In the genomic region with DNA sequence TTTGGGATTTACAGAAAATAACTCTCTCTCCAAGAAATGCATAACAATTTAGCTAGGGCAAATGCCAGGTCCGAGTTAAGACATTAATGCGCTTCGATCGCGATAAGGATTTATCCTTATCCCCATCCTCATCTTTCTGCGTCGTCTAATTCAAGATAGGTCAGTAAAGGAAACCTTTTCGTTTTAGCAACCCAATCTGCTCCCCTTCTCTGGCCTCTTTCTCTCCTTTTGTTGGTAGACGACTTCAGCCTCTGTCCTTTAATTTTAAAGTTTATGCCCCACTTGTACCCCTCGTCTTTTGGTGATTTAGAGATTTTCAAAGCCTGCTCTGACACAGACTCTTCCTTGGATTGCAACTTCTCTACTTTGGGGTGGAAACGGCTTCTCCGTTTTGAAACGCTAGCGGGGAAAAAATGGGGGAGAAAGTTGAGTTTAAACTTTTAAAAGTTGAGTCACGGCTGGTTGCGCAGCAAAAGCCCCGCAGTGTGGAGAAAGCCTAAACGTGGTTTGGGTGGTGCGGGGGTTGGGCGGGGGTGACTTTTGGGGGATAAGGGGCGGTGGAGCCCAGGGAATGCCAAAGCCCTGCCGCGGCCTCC, we compare ENCODE assay signal across 8 cellular contexts. TPM values are rescaled to one million over a fixed set of nuclear protein-coding genes. Genes with fewer than 3 reads are reported as not detected.
DNase-seq lines count a peak whose midpoint lies in the region; ATAC-seq and TF ChIP-seq lines count a peak whose summit lies in the region.

No MANE protein-coding gene starts in this region.

- peak overlapping the region; percentile 43 to 93 (median 78) for H3K27ac ChIP-seq in heart left ventricle
- H3K27ac ChIP-seq in breast epithelium = peak overlapping the region; percentile 92
- peak overlapping the region; percentile 7 to 52 for H3K27ac ChIP-seq in mucosa of rectum (ENCODE audit: low read depth in 2 of 2, low read length in 2 of 2)
- peak overlapping the region; percentile 91 for H3K27ac ChIP-seq in urinary bladder (ENCODE audit: low read depth)

- peaks cover 0 to 38% (median 0%) of the 10 kb centered on the region in 9 donors for H3K27me3 ChIP-seq in heart left ventricle
- H3K27me3 ChIP-seq in breast epithelium = no peaks in the 10 kb centered on the region
- H3K27me3 ChIP-seq in mucosa of rectum (ENCODE audit: control insufficient read depth in 2 of 2, insufficient read depth in 2 of 2, low read length in 2 of 2) = peaks cover 32% of the 10 kb centered on the region in 2 donors

- 32 to 43% (median 37%) methylated on average over 19 to 23 of the region's 23 CpGs for WGBS in heart left ventricle, 4 donors
- WGBS in urinary bladder = 14% methylated on average over 23 of the region's 23 CpGs

- DNase-seq in heart left ventricle (no peak), left cardiac atrium (no peak), breast epithelium (ENCODE audit: low spot score in 2 of 2) (no peak), OCI-M2 (lab: John Stamatoyannopoulos, UW; ENCODE audit: unreplicated experiment) (no peak)
- no peak for DNase-seq in stimulated activated CD4-positive, alpha-beta T cell treated with anti-CD3 and anti-CD28 coated beads, Interleukin-4, amount 100 ng/mL, for 24 hours

- H3K4me3 ChIP-seq in heart left ventricle = peak overlapping the region; percentile 66 to 86 (median 80)
- peak overlapping the region; percentile 78 to 82 (median 79) for H3K4me3 ChIP-seq in breast epithelium
- peak overlapping the region in 1 of 2 donors; percentile 49 for H3K4me3 ChIP-seq in mucosa of rectum (ENCODE audit: low read length in 2 of 2)
- peak overlapping the region; percentile 88 for H3K4me3 ChIP-seq in urinary bladder (ENCODE audit: low read depth, low read length)

- TF ChIP-seq POLR2A in heart left ventricle (IDR thresholded peaks at IDR 0.05) (no peak), breast epithelium (IDR thresholded peaks at IDR 0.05) (no peak)

- intact Hi-C loops in heart left ventricle (cut with DNase I) (loop anchor here in 8 of 10 donors (2.0 to 10.0 kb wide), 10 partner anchors 61 to 99 kb away; partner anchors contain the start of gene NUDT6 (in 3 of the 8)), left cardiac atrium (cut with DNase I) (no loop called here), breast epithelium (cut with DNase I; ENCODE audit: low total_unique reads) (no loop called here)

- no peak for ATAC-seq in heart left ventricle
- ATAC-seq in left cardiac atrium = no peak
- no peak for ATAC-seq in GM18502 (IDR thresholded peaks at IDR 0.05; ENCODE audit: poor library complexity, unreplicated experiment)

- H3K36me3 ChIP-seq in heart left ventricle = no peaks in the 10 kb centered on the region
- H3K36me3 ChIP-seq in breast epithelium = no peaks in the 10 kb centered on the region
- H3K36me3 ChIP-seq in mucosa of rectum (ENCODE audit: control insufficient read depth in 2 of 2, insufficient read depth in 2 of 2, low read length in 2 of 2) = no peaks in the 10 kb centered on the region
- no peaks in the 10 kb centered on the region for H3K36me3 ChIP-seq in urinary bladder (ENCODE audit: insufficient read depth)

- no peaks in the 10 kb centered on the region for H3K9me3 ChIP-seq in heart left ventricle
- H3K9me3 ChIP-seq in breast epithelium = no peaks in the 10 kb centered on the region
- H3K9me3 ChIP-seq in mucosa of rectum (ENCODE audit: control insufficient read depth in 2 of 2, low read length in 2 of 2) = no peaks in the 10 kb centered on the region

- H3K4me1 ChIP-seq in heart left ventricle (peaks cover 0 to 14% (median 0%) of the 10 kb centered on the region in 12 donors), breast epithelium (peaks cover 5 to 6% of the 10 kb centered on the region in 2 donors), mucosa of rectum (ENCODE audit: control insufficient read depth in 2 of 2, insufficient read depth in 2 of 2, low read length in 2 of 2) (no peaks in the 10 kb centered on the region), urinary bladder (ENCODE audit: insufficient read depth) (peaks cover 3% of the 10 kb centered on the region)

- TF ChIP-seq CTCF in heart left ventricle (IDR thresholded peaks at IDR 0.05) (no peak), breast epithelium (IDR thresholded peaks at IDR 0.05) (no peak)

- H3K9ac ChIP-seq in mucosa of rectum (ENCODE audit: low read depth in 1 of 2, low read length in 2 of 2) = peak overlapping the region in 1 of 2 donors; percentile 18

RNA-seq across cellular contexts. Expression of gene FGF2, which starts 0.5 kb away (rescaled TPM):
- total RNA-seq in heart left ventricle (10 to 100 TPM in 1 of 9 donors, 1 to 10 TPM in 8; 3.9 to 14.4 (median 6.4) TPM), left cardiac atrium (10 to 100 TPM in 1 of 2 donors, 1 to 10 TPM in 1; 7.5 to 14.3 TPM), breast epithelium (10 to 100 TPM; 21.6 to 53.6 (median 33.0) TPM), urinary bladder (28.6 TPM)
- polyA plus RNA-seq in heart left ventricle (1 to 10 TPM; 2.2 to 4.1 TPM), urinary bladder (12.1 TPM)

Comparison
In these comparisons a context has a peak if more than half of its experiments do, and no peak if none do; other contexts are left out.
1. intact Hi-C loops: an anchor here in heart left ventricle (2.0 to 10.0 kb wide); none called in left cardiac atrium and breast epithelium.
2. H3K27ac ChIP-seq: peak in every context shown above with its lines; median percentile 92 in breast epithelium; 91 in urinary bladder; 78 in heart left ventricle; 30 in mucosa of rectum.